ENCODE assay signal across 10 cellular contexts in the genomic region with DNA sequence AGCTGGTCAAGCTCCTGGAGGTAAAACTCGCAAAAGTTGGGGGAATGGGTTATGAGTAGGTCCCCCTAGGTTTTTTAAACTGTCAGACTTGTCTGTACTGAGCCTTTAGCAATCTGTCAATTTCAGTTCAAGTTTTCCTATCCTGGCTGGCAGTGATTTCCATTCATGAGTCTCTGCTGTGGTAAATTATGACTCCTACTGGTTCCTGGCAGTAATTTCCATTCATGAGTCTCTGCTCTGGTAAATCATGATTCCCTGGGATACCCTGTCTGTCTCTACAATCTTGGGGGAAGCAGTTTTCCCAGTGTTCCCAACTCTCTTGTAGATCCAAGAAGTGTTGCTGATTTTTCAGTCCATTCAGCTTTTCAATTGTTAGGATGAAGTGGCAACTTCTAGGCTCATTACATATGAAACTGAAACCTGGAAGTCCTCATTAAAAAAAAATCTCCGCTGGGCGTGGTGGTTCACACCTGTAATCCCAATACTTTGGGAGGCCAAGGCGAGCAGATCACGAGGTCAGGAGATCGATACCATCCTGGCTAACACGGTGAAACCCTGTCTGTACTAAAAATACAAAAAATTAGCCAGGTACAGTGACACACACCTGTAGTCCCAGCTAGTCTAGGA.
DNase-seq lines count a peak whose midpoint lies in the region; ATAC-seq and TF ChIP-seq lines count a peak whose summit lies in the region.
"Had no signal": no experiment of that assay in that cellular context is flagged by ENCODE, and none has a peak within 500 bp of the region (broad histone marks: within the 10 kb centered on the region; RNA-seq: fewer than 3 reads in every experiment).

No MANE protein-coding gene starts in this region.

- no peaks in the 10 kb centered on the region for H3K4me1 ChIP-seq in SJCRH30

- H3K36me3 ChIP-seq in SJCRH30, result no peaks in the 10 kb centered on the region

- no peaks in the 10 kb centered on the region for H3K27me3 ChIP-seq in SJCRH30

- TF ChIP-seq CTCF in fibroblast of the aortic adventitia (IDR thresholded peaks at IDR 0.05; ENCODE audit: insufficient read depth, low read length), result peak; percentile 36

- ATAC-seq in GM21390 (IDR thresholded peaks at IDR 0.05; ENCODE audit: unreplicated experiment), result no peak

- DNase-seq in SIG-M5 treated with dmso at 0.1 percent for 504 hours (lab: John Stamatoyannopoulos, UW; ENCODE audit: unreplicated experiment) (peak; percentile 16), SIG-M5 (lab: John Stamatoyannopoulos, UW) (no peak), RPMI7951 (ENCODE audit: low read depth) (peak; percentile 15), fibroblast of the aortic adventitia (ENCODE audit: low read depth) (peak; percentile 20), stromal cell of bone marrow (ENCODE audit: low read depth) (peak; percentile 10), SJCRH30 (no peak), superior temporal gyrus (ENCODE audit: extremely low spot score) (no peak)
- DNase-seq: NCI-H510A treated with DMSO at 0.1 percent for 48 hours; stimulated activated CD4-positive, alpha-beta T cell treated with anti-CD3 and anti-CD28 coated beads, Interleukin-4, amount 100 ng/mL, for 24 hours had no signal

- H3K27ac ChIP-seq in SJCRH30, result no peak overlapping the region

- H3K4me3 ChIP-seq in fibroblast of the aortic adventitia (ENCODE audit: low read depth, low read length) (no peak overlapping the region), SJCRH30 (no peak overlapping the region)

- no peaks in the 10 kb centered on the region for H3K9me3 ChIP-seq in SJCRH30 (replicated peaks)

Comparison
In these comparisons a context has a peak if more than half of its experiments do, and no peak if none do; other contexts are left out.
1. DNase-seq: peak in SIG-M5 treated with dmso at 0.1 percent for 504 hours (single experiment), RPMI7951 (single experiment), fibroblast of the aortic adventitia (single experiment) and stromal cell of bone marrow (single experiment); none in SIG-M5 (single experiment), SJCRH30 (0 of 2) and superior temporal gyrus (single experiment).